Comparison of ENCODE assay signal across 16 cellular contexts in the genomic region with DNA sequence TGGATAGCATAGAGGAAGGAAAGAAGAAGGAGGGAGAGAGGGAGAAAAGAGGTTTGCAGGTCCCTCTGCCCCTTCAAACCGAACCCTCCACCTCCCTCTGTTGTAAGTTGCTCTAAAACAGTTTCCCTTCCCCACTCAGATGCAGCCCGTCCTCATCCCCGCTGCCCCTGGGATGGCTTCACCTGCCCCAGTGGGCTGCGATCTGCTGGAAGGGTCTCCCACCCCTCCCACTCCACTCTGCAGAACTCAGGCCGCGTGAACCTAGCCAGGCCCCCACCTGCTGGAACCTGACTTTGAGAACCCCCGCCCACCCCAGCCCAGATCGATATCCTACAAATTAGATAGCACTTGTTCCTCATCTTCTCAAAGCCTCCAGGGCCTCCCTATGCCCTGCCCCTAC.
DNase-seq lines count a peak whose midpoint lies in the region; ATAC-seq and TF ChIP-seq lines count a peak whose summit lies in the region.
"Had no signal": no experiment of that assay in that cellular context is flagged by ENCODE, and none has a peak within 500 bp of the region (broad histone marks: within the 10 kb centered on the region; RNA-seq: fewer than 3 reads in every experiment).

No MANE protein-coding gene starts in this region.

- DNase-seq in left ventricle myocardium superior = peak; percentile 7
- no peak for DNase-seq in left cardiac atrium
- DNase-seq in ecto neural progenitor cell (ENCODE audit: low spot score) = peak; percentile 29
- peak; percentile 72 for DNase-seq in osteocyte (ENCODE audit: extremely low spot score, unreplicated experiment)
- DNase-seq in ureter (ENCODE audit: low spot score) = peak; percentile 31
- DNase-seq in effector CD4-positive, alpha-beta T cell = no peak
- DNase-seq: CD4-positive, alpha-beta memory T cell; DMS79 treated with DMSO at 0.1 percent for 48 hours; NCI-H1417; NCI-H2081; NCI-H2227 treated with DMSO at 0.1 percent for 48 hours; NCI-H526; OCI-M1 had no signal

- peaks cover 17% of the 10 kb centered on the region for H3K9me3 Mint-ChIP-seq in osteocyte (ENCODE audit: unreplicated experiment)

- no peak for ATAC-seq in left ventricle myocardium superior
- no peak for ATAC-seq in left cardiac atrium
- ATAC-seq in GM21576 (IDR thresholded peaks at IDR 0.05; ENCODE audit: unreplicated experiment) = no peak

- H3K27ac Mint-ChIP-seq in osteocyte (ENCODE audit: unreplicated experiment) = no peak overlapping the region
- H3K27ac Mint-ChIP-seq: B cell; CD4-positive, alpha-beta memory T cell; IgD-negative memory B cell had no signal

- intact Hi-C loops in left ventricle myocardium superior (cut with micrococcal nuclease) (no loop called here), left cardiac atrium (cut with DNase I) (no loop called here)

- H3K27me3 Mint-ChIP-seq in osteocyte (ENCODE audit: unreplicated experiment) = no peaks in the 10 kb centered on the region

- H3K4me1 Mint-ChIP-seq in osteocyte (ENCODE audit: unreplicated experiment) = no peaks in the 10 kb centered on the region
- H3K4me1 Mint-ChIP-seq: B cell; CD4-positive, alpha-beta memory T cell; IgD-negative memory B cell had no signal

- no peak for TF ChIP-seq CTCF in osteocyte (IDR thresholded peaks at IDR 0.05)

- no peaks in the 10 kb centered on the region for H3K36me3 Mint-ChIP-seq in osteocyte (ENCODE audit: unreplicated experiment)
- H3K36me3 Mint-ChIP-seq: IgD-negative memory B cell had no signal

- no peak overlapping the region for H3K4me3 Mint-ChIP-seq in osteocyte (ENCODE audit: unreplicated experiment)
- H3K4me3 Mint-ChIP-seq: B cell; CD4-positive, alpha-beta memory T cell; IgD-negative memory B cell had no signal

Comparison
In these comparisons a context has a peak if more than half of its experiments do, and no peak if none do; other contexts are left out.
1. DNase-seq: peak in left ventricle myocardium superior (single experiment), ecto neural progenitor cell (single experiment), osteocyte (single experiment) and ureter (single experiment); none in left cardiac atrium (single experiment) and effector CD4-positive, alpha-beta T cell (single experiment).